1 cellular context compared by ENCODE assay signal in the genomic region with DNA sequence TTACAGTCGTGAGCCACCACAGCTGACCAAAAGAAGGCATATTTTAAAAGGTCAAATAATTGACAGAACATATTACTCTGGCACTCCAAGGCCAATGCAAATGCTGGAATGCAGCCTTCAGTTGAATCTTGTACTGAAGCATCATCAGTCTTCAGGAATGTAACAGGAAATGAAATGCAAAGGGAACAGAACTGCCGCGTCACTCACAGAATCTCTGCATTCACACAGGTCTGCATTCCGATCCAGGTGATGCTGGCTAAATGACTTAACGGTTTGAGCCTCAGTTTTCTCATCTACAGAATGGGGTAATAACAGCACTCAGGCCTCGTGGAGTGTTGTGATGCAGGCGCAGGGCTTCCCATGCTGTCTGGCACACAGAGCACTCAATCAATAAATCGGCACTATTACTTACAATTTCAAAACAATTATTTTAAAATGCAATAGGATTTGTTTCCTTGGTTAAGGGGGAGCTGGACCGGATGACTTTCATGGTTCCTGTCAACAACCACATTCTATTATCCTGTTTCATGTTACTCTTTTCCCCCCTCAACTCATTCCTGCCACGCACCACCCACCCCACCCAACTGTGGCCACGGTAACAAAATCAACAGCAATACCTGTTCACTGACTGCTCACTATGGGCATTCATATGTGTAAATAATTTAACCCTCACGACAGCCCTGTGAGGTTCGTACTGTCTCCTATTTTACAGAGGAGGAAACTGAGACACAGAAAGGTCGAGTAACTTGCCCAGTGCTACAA.
A peak's percentile ranks its signal among the peaks of the same experiment; 100 is the strongest.
TF ChIP-seq lines count a peak whose summit lies in the region.

No MANE protein-coding gene starts in this region.

TF ChIP-seq in Ishikawa, 13 proteins besides CTCF, POLR2A, EP300 and RAD21:
- TF ChIP-seq TEAD4 (IDR thresholded peaks at IDR 0.05) = peak; percentile 32; the same call in 1 of the 2 replicates
- no peak for TF ChIP-seq TCF12 (IDR thresholded peaks at IDR 0.05; ENCODE audit: low read depth)
